19 cellular contexts compared by ENCODE assay signal in genomic region chr4:149465941-149466340, GRCh38.
A peak's percentile ranks its signal among the peaks of the same experiment; 100 is the strongest.
DNase-seq lines count a peak whose midpoint lies in the region; ATAC-seq and TF ChIP-seq lines count a peak whose summit lies in the region.
"Had no signal": no experiment of that assay in that cellular context is flagged by ENCODE, and none has a peak within 500 bp of the region (broad histone marks: within the 10 kb centered on the region; RNA-seq: fewer than 3 reads in every experiment).

No MANE protein-coding gene starts in this region.

- ATAC-seq in PC-3 (no peak), sciatic nerve (peak; percentile 68)
- no peak for ATAC-seq in stimulated activated naive CD8-positive, alpha-beta T cell treated with anti-CD3 and anti-CD28 coated beads, Interleukin-15, Interleukin-2, amounts not matched to agents 100 U/mL and 50 U/mL, for 24 hours
- ATAC-seq: left ventricle myocardium superior; SK-N-SH treated with all-trans-retinoic acid at 6 μM for 48 hours; stimulated activated effector memory CD8-positive, alpha-beta T cell treated with anti-CD3 and anti-CD28 coated beads, Interleukin-12 subunit alpha, Interleukin-12 subunit beta, amount 100 ng/mL, for 72 hours had no signal

- POLR2A ChIA-PET in PC-3 (lab: Charles Lee; ENCODE audit: unreplicated experiment), result no interaction called here

- DNase-seq in GM04503 (ENCODE audit: low read depth), result peak; percentile 37
- peak; percentile 31 for DNase-seq in PC-3
- peak; percentile 51 for DNase-seq in fibroblast of the aortic adventitia (ENCODE audit: low read depth)
- no peak for DNase-seq in sciatic nerve (ENCODE audit: low spot score)
- no peak for DNase-seq in hippocampal formation (lab: John Stamatoyannopoulos, UW)
- no peak for DNase-seq in Karpas-422
- DNase-seq in stimulated activated naive CD8-positive, alpha-beta T cell treated with anti-CD3 and anti-CD28 coated beads, Interleukin-15, Interleukin-2, amounts not matched to agents 100 U/mL and 50 U/mL, for 24 hours, result no peak
- DNase-seq in activated CD4-positive, CD25-positive, alpha-beta regulatory T cell (lab: John Stamatoyannopoulos, UW), result no peak
- DNase-seq: activated CD4-positive, CD25-positive, alpha-beta regulatory T cell treated with anti-CD3 and anti-CD28 coated beads, Interleukin-2, amount 50 U/mL, for 72 hours; activated T-cell treated with anti-CD3 and anti-CD28 coated beads, Interleukin-2, amount 50 U/mL, for 48 hours; colonic mucosa; left ventricle myocardium superior; NCI-H146; stimulated activated CD4-positive, alpha-beta T cell treated with anti-CD3 and anti-CD28 coated beads, Interleukin-15, amount 100 ng/mL, for 24 hours; T1000; tibial artery had no signal

- H3K27ac ChIP-seq in PC-3 (ENCODE audit: low read length) (no peak overlapping the region), Karpas-422 (ENCODE audit: low read length) (no peak overlapping the region)
- H3K27ac ChIP-seq: colonic mucosa, neutrophil, tibial artery had no signal

- H3K4me1 ChIP-seq in PC-3 (ENCODE audit: insufficient read depth, low read length) (no peaks in the 10 kb centered on the region), Karpas-422 (ENCODE audit: low read length) (no peaks in the 10 kb centered on the region)
- H3K4me1 ChIP-seq: colonic mucosa, tibial artery had no signal

- H2AFZ ChIP-seq in PC-3 (ENCODE audit: low read length) (no peak overlapping the region), Karpas-422 (ENCODE audit: low read length) (no peak overlapping the region)

- no peaks in the 10 kb centered on the region for H3F3A ChIP-seq in PC-3 (ENCODE audit: low read length, unreplicated experiment)

- H3K27me3 ChIP-seq in PC-3 (ENCODE audit: low read length), result no peaks in the 10 kb centered on the region
- H3K27me3 ChIP-seq in Karpas-422 (ENCODE audit: low read length), result no peaks in the 10 kb centered on the region
- H3K27me3 ChIP-seq: colonic mucosa, neutrophil, tibial artery had no signal

- H3K9me2 ChIP-seq in PC-3 (replicated peaks; ENCODE audit: low read length) (no peaks in the 10 kb centered on the region), Karpas-422 (replicated peaks; ENCODE audit: insufficient read depth, low read length) (no peaks in the 10 kb centered on the region)

- CTCF ChIA-PET in PC-3 (lab: Charles Lee), result no interaction called here

- H4K20me1 ChIP-seq in PC-3 (ENCODE audit: low read length), result no peaks in the 10 kb centered on the region
- no peaks in the 10 kb centered on the region for H4K20me1 ChIP-seq in Karpas-422 (ENCODE audit: insufficient read depth, low read depth, low read length)

- TF ChIP-seq CTCF in PC-3 (conservative IDR thresholded peaks at IDR 0.05; ENCODE audit: low read depth, low read length) (no peak), fibroblast of the aortic adventitia (IDR thresholded peaks at IDR 0.05; ENCODE audit: insufficient read depth, low read length) (no peak)

- H3K9ac ChIP-seq in PC-3 (ENCODE audit: low read length), result no peak overlapping the region
- no peak overlapping the region for H3K9ac ChIP-seq in Karpas-422 (ENCODE audit: low read length)

- H3K4me3 ChIP-seq in PC-3 (ENCODE audit: low read length) (no peak overlapping the region), fibroblast of the aortic adventitia (ENCODE audit: low read depth, low read length) (no peak overlapping the region), Karpas-422 (ENCODE audit: low read length) (no peak overlapping the region)
- H3K4me3 ChIP-seq: colonic mucosa, tibial artery had no signal

- H3K4me2 ChIP-seq in PC-3 (ENCODE audit: low read length) (no peak overlapping the region), Karpas-422 (ENCODE audit: low read depth, low read length, poor library complexity, severe bottlenecking) (no peak overlapping the region)

- intact Hi-C loops in PC-3 (cut with micrococcal nuclease), result no loop called here
- intact Hi-C loops in sciatic nerve (cut with DNase I), result no loop called here

- no TSS peak for BruUV-seq in PC-3 (replicated peaks; lab: Mats Ljungman, UMichigan)

- no peaks in the 10 kb centered on the region for H3K36me3 ChIP-seq in PC-3 (ENCODE audit: low read depth, low read length)
- H3K36me3 ChIP-seq in Karpas-422 (ENCODE audit: insufficient read depth, low read length), result no peaks in the 10 kb centered on the region
- H3K36me3 ChIP-seq: colonic mucosa, neutrophil, tibial artery had no signal

- no peaks in the 10 kb centered on the region for H3K79me2 ChIP-seq in PC-3 (ENCODE audit: low read length)
- H3K79me2 ChIP-seq in Karpas-422 (ENCODE audit: low read length), result no peaks in the 10 kb centered on the region

- no peaks in the 10 kb centered on the region for H3K9me3 ChIP-seq in PC-3 (ENCODE audit: low read length)
- H3K9me3 ChIP-seq in Karpas-422 (ENCODE audit: low read length), result peaks cover 23% of the 10 kb centered on the region; the same call in 1 of the 2 replicates
- H3K9me3 ChIP-seq: colonic mucosa, tibial artery had no signal

Comparison
In these comparisons a context has a peak if more than half of its experiments do, and no peak if none do; other contexts are left out.
1. DNase-seq: peak in GM04503 (single experiment), PC-3 (single experiment) and fibroblast of the aortic adventitia (single experiment); none in sciatic nerve (single experiment), hippocampal formation (0 of 2), Karpas-422 (single experiment), stimulated activated naive CD8-positive, alpha-beta T cell treated with anti-CD3 and anti-CD28 coated beads, Interleukin-15, Interleukin-2, amounts not matched to agents 100 U/mL and 50 U/mL, for 24 hours (single experiment) and activated CD4-positive, CD25-positive, alpha-beta regulatory T cell (0 of 4).